Comparison of ENCODE assay signal across 1 cellular context in the genomic region with DNA sequence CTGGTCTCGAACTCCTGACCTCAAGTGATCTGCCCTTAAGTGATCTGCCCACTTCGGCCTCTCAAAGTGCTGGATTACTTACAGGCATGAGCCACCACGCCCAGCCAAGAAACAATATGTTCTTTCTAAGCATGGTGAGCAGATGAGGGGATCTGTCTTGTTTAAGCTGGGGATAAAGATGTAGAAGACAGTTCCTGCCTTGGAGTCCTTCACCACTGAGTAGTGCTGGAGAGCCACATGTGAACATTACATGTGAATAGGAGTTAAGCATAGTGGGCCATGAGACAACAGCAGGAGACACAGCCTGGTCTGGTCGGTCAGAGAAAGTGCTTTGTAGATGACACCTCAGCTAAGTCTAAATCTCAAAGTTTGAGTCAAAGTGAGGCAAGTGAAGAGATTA.
TF ChIP-seq lines count a peak whose summit lies in the region.

No MANE protein-coding gene starts in this region.

TF ChIP-seq in K562, 482 proteins besides CTCF, POLR2A, EP300 and RAD21 (continued from another document):
- TF ChIP-seq, protein P1, sequence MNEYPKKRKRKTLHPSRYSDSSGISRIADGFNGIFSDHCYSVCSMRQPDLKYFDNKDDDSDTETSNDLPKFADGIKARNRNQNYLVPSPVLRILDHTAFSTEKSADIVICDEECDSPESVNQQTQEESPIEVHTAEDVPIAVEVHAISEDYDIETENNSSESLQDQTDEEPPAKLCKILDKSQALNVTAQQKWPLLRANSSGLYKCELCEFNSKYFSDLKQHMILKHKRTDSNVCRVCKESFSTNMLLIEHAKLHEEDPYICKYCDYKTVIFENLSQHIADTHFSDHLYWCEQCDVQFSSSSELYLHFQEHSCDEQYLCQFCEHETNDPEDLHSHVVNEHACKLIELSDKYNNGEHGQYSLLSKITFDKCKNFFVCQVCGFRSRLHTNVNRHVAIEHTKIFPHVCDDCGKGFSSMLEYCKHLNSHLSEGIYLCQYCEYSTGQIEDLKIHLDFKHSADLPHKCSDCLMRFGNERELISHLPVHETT (CRISPR knock-in tag; conservative IDR thresholded peaks at IDR 0.05 in 1 of 2, IDR thresholded peaks at IDR 0.05 in 1 of 2) = no peak
- TF ChIP-seq ATF1 (CRISPR knock-in tag; IDR thresholded peaks at IDR 0.05) = no peak
- no peak for TF ChIP-seq ATF1 (tag; IDR thresholded peaks at IDR 0.05)
- no peak for TF ChIP-seq CCNT2 (IDR thresholded peaks at IDR 0.05; ENCODE audit: borderline replicate concordance, extremely low read depth, insufficient read length, low read depth, low read length)
- TF ChIP-seq, protein P2, sequence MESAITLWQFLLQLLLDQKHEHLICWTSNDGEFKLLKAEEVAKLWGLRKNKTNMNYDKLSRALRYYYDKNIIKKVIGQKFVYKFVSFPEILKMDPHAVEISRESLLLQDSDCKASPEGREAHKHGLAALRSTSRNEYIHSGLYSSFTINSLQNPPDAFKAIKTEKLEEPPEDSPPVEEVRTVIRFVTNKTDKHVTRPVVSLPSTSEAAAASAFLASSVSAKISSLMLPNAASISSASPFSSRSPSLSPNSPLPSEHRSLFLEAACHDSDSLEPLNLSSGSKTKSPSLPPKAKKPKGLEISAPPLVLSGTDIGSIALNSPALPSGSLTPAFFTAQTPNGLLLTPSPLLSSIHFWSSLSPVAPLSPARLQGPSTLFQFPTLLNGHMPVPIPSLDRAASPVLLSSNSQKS (CRISPR knock-in tag; IDR thresholded peaks at IDR 0.05) = no peak
- no peak for TF ChIP-seq ZKSCAN8 (CRISPR knock-in tag; IDR thresholded peaks at IDR 0.05)
- TF ChIP-seq, protein P3, sequence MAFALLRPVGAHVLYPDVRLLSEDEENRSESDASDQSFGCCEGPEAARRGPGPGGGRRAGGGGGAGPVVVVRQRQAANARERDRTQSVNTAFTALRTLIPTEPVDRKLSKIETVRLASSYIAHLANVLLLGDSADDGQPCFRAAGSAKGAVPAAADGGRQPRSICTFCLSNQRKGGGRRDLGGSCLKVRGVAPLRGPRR (CRISPR knock-in tag; IDR thresholded peaks at IDR 0.05) = no peak
- TF ChIP-seq NEUROD1 (IDR thresholded peaks at IDR 0.05; ENCODE audit: borderline replicate concordance, low read depth, low read length, partially characterized antibody) = no peak
- no peak for TF ChIP-seq SMARCA4 (IDR thresholded peaks at IDR 0.05)
- no peak for TF ChIP-seq TCF7L2 (IDR thresholded peaks at IDR 0.05; ENCODE audit: low read depth, low read length)
- TF ChIP-seq ZNF77 (CRISPR knock-in tag; IDR thresholded peaks at IDR 0.05) = no peak
- no peak for TF ChIP-seq ZNF76 (CRISPR knock-in tag; IDR thresholded peaks at IDR 0.05; ENCODE audit: borderline replicate concordance)
- TF ChIP-seq SUPT5H (IDR thresholded peaks at IDR 0.05) = no peak
- TF ChIP-seq, protein P4, sequence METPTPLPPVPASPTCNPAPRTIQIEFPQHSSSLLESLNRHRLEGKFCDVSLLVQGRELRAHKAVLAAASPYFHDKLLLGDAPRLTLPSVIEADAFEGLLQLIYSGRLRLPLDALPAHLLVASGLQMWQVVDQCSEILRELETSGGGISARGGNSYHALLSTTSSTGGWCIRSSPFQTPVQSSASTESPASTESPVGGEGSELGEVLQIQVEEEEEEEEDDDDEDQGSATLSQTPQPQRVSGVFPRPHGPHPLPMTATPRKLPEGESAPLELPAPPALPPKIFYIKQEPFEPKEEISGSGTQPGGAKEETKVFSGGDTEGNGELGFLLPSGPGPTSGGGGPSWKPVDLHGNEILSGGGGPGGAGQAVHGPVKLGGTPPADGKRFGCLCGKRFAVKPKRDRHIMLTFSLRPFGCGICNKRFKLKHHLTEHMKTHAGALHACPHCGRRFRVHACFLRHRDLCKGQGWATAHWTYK (CRISPR knock-in tag; IDR thresholded peaks at IDR 0.05) = no peak
- no peak for TF ChIP-seq ZNF239 (CRISPR knock-in tag; IDR thresholded peaks at IDR 0.05)
